ENCODE assay signal across 14 cellular contexts in genomic region chrX:136203438-136203837, GRCh38. TPM values are rescaled to one million over a fixed set of nuclear protein-coding genes. Genes with fewer than 3 reads are reported as not detected.
DNase-seq lines count a peak whose midpoint lies in the region; ATAC-seq, FAIRE-seq and TF ChIP-seq lines count a peak whose summit lies in the region.
"Had no signal": no experiment of that assay in that cellular context is flagged by ENCODE, and none has a peak within 500 bp of the region (broad histone marks: within the 10 kb centered on the region; RNA-seq: fewer than 3 reads in every experiment).

No MANE protein-coding gene starts in this region.

- no peak for TF ChIP-seq POLR2A in A549 (IDR thresholded peaks at IDR 0.05; ENCODE audit: low read length)
- no peak for TF ChIP-seq POLR2A in GM12878 (IDR thresholded peaks at IDR 0.05; ENCODE audit: low read depth, low read length)

- H2AFZ ChIP-seq in GM12878 (ENCODE audit: control insufficient read depth, low read depth, low read length) = no peak overlapping the region

- H3K9me3 ChIP-seq in A549 = no peaks in the 10 kb centered on the region
- no peaks in the 10 kb centered on the region for H3K9me3 ChIP-seq in GM12878 (replicated peaks; ENCODE audit: control insufficient read depth, insufficient read depth, low read length)

- H3K4me2 ChIP-seq in A549 (peak overlapping the region; percentile 61), GM12878 (ENCODE audit: control insufficient read depth, insufficient read depth) (no peak overlapping the region)

- no peak overlapping the region for H3K9ac ChIP-seq in GM12878 (ENCODE audit: control insufficient read depth, insufficient read depth, low read length)

- no peak overlapping the region for H3K4me3 ChIP-seq in A549
- no peak overlapping the region for H3K4me3 ChIP-seq in GM12878

- DNase-seq in A549 (ENCODE audit: low read depth in 1 of 2, low spot score in 1 of 2) (no peak), GM19239 (ENCODE audit: insufficient read length, low spot score) (no peak), GM12878 (ENCODE audit: low read depth, low spot score) (no peak), osteocyte (ENCODE audit: extremely low spot score, unreplicated experiment) (no peak), EL (no peak), cerebellar cortex (ENCODE audit: low spot score) (no peak), pons (ENCODE audit: low spot score) (no peak)
- no peak for DNase-seq in stimulated activated CD8-positive, alpha-beta memory T cell treated with anti-CD3 and anti-CD28 coated beads, Interleukin-4, amount 100 ng/mL, for 48 hours
- DNase-seq: activated CD4-positive, alpha-beta memory T cell treated with anti-CD3 and anti-CD28 coated beads, Interleukin-2, amount 10 ng/mL, durations not matched to agents 7 days and 5 days; mammary epithelial cell; NCI-H1417; occipital lobe had no signal

- intact Hi-C loops in GM12878 (cut with micrococcal nuclease; ENCODE audit: unreplicated experiment) = no loop called here

- H3K27ac Mint-ChIP-seq in osteocyte (ENCODE audit: unreplicated experiment) = peak overlapping the region; percentile 93
- H3K27ac Mint-ChIP-seq: activated CD4-positive, alpha-beta memory T cell treated with anti-CD3 and anti-CD28 coated beads, Interleukin-2, amount 10 ng/mL, durations not matched to agents 7 days and 5 days had no signal

- RAD21 ChIA-PET in GM12878 (lab: Charles Lee; ENCODE audit: unreplicated experiment) = no interaction called here

- no peaks in the 10 kb centered on the region for H3K27me3 Mint-ChIP-seq in osteocyte (ENCODE audit: unreplicated experiment)
- H3K27me3 Mint-ChIP-seq: activated CD4-positive, alpha-beta memory T cell treated with anti-CD3 and anti-CD28 coated beads, Interleukin-2, amount 10 ng/mL, durations not matched to agents 7 days and 5 days had no signal

- TF ChIP-seq CTCF in A549 (IDR thresholded peaks at IDR 0.05) (no peak), GM12878 (IDR thresholded peaks at IDR 0.05 in 2 of 3, conservative IDR thresholded peaks at IDR 0.05 in 1 of 3; ENCODE audit: control insufficient read depth in 2 of 3, extremely low read depth in 1 of 3, insufficient read depth in 1 of 3, low read depth in 3 of 3, low read length in 3 of 3) (no peak), osteocyte (IDR thresholded peaks at IDR 0.05) (no peak)

- H3K4me1 Mint-ChIP-seq in osteocyte (ENCODE audit: unreplicated experiment) = peaks cover 80% of the 10 kb centered on the region

- peak; percentile 99 for FAIRE-seq in A549 (lab: Jason Lieb, UNC)
- peak; percentile 81 for FAIRE-seq in GM19239 (lab: Jason Lieb, UNC)
- FAIRE-seq in GM12878 (lab: Jason Lieb, UNC) = no peak
- FAIRE-seq: RCC 7860 had no signal

- TF ChIP-seq RAD21 in A549 (conservative IDR thresholded peaks at IDR 0.05 in 1 of 2, IDR thresholded peaks at IDR 0.05 in 1 of 2) = no peak
- TF ChIP-seq RAD21 in GM12878 (IDR thresholded peaks at IDR 0.05; ENCODE audit: insufficient read depth, low read depth, low read length) = no peak

- H3K27ac ChIP-seq in A549 = peak overlapping the region in 1 of 2 experiments; percentile 30; a peak in 2 of 6 replicates
- no peak overlapping the region for H3K27ac ChIP-seq in GM12878 (ENCODE audit: control insufficient read depth, insufficient read depth)

- CTCF ChIA-PET in A549 (lab: Yijun Ruan, JAX) (interaction anchor here (1.2 to 4.7 kb wide), 3 partner anchors 18 to 175 kb away, joined by 4 to 37 read pairs (median 21); no protein-coding TSS in a partner anchor), GM12878 (lab: Yijun Ruan, JAX) (interaction anchor here (0.8 to 2.5 kb wide), 4 partner anchors 18 to 175 kb away, joined by 3 to 5 read pairs (median 4); no protein-coding TSS in a partner anchor)

- H4K20me1 ChIP-seq in GM12878 (ENCODE audit: control insufficient read depth, insufficient read depth) = no peaks in the 10 kb centered on the region

- H3K4me1 ChIP-seq in A549 = peaks cover 40% of the 10 kb centered on the region
- H3K4me1 ChIP-seq in GM12878 (ENCODE audit: control insufficient read depth, insufficient read depth, low read length) = no peaks in the 10 kb centered on the region

- H3K36me3 Mint-ChIP-seq in osteocyte (ENCODE audit: unreplicated experiment) = peaks cover 24% of the 10 kb centered on the region

- POLR2A ChIA-PET in A549 (lab: Yijun Ruan, JAX) = no interaction called here
- POLR2A ChIA-PET in GM12878 (lab: Charles Lee) = no interaction called here

- H3K27me3 ChIP-seq in GM12878 (replicated peaks in 1 of 2; ENCODE audit: control insufficient read depth in 2 of 2, insufficient read depth in 2 of 2, low read length in 1 of 2) = no peaks in the 10 kb centered on the region; a peak in 1 of 4 replicates

- BruUV-seq in GM12878 (replicated peaks; lab: Mats Ljungman, UMichigan) = no TSS peak

- H3K36me3 ChIP-seq in GM12878 (ENCODE audit: control insufficient read depth in 2 of 2, insufficient read depth in 2 of 2, low read length in 1 of 2) = no peaks in the 10 kb centered on the region

- TF ChIP-seq EP300 in A549 (IDR thresholded peaks at IDR 0.05) (no peak), GM12878 (IDR thresholded peaks at IDR 0.05; ENCODE audit: borderline replicate concordance in 1 of 2, control insufficient read depth in 1 of 2, low read depth in 2 of 2, low read length in 2 of 2) (no peak)

- in situ Hi-C loops in GM12878 (cut with MboI) = no loop called here

- no peaks in the 10 kb centered on the region for H3K79me2 ChIP-seq in GM12878 (ENCODE audit: control insufficient read depth, insufficient read depth, low read length)

- peaks cover 5% of the 10 kb centered on the region for H3K9me3 Mint-ChIP-seq in osteocyte (ENCODE audit: unreplicated experiment)
- H3K9me3 Mint-ChIP-seq: activated CD4-positive, alpha-beta memory T cell treated with anti-CD3 and anti-CD28 coated beads, Interleukin-2, amount 10 ng/mL, durations not matched to agents 7 days and 5 days had no signal

- H3K4me3 Mint-ChIP-seq in osteocyte (ENCODE audit: unreplicated experiment) = no peak overlapping the region
- H3K4me3 Mint-ChIP-seq: activated CD4-positive, alpha-beta memory T cell treated with anti-CD3 and anti-CD28 coated beads, Interleukin-2, amount 10 ng/mL, durations not matched to agents 7 days and 5 days had no signal

- no peak for ATAC-seq in A549
- ATAC-seq in GM12878 = 0 out of 3 replicates have a peak, but pooled peaks have one; percentile 21
- ATAC-seq: esophagus mucosa had no signal

- SMC1A ChIA-PET in GM12878 (lab: Charles Lee; ENCODE audit: uncharacterized antibody, unreplicated experiment) = interaction anchor here (1.3 kb wide), 1 partner anchor 47 kb away, joined by 3 read pairs; no protein-coding TSS in a partner anchor

TF ChIP-seq in A549, 52 proteins besides CTCF, POLR2A, EP300 and RAD21 (continues in another document):
- no peak for TF ChIP-seq JUN (IDR thresholded peaks at IDR 0.05)

RNA-seq across cellular contexts. Expression of gene MAP7D3, which starts 47.8 kb away (rescaled TPM):
- polyA plus RNA-seq in A549 (2011; rRNA removed) (10.3 and 13.1 TPM in 2 replicates), A549 (2017; fragmentation: RNase III; extraction: RNeasy Plus Mini Kit Qiagen cat#74134 plus additional on column Dnase treatment) (9.9 to 12.7 TPM (median 11.3 TPM) in 3 replicates), GM12878 (2011; rRNA removed) (9.3 and 9.7 TPM in 2 replicates), GM12878 (2014; fragmentation: Illumina TruSeq; extraction: Trizol) (17.8 and 24.2 TPM in 2 replicates), GM12878 (2014; fragmentation: Nextera tagmentation; extraction: Ambion mirVana) (10 to 100 TPM in 1 of 2 experiments, 1 to 10 TPM in 1; 9.1 to 10.2 TPM), GM12878 (2014; rRNA removed) (8.3 and 10.4 TPM in 2 replicates), GM12878 (2016; fragmentation: Nextera tagmentation; extraction: Ambion mirVana) (10 to 100 TPM; 11.2 to 11.4 TPM)
- polyA plus RNA-seq in A549 (2012; cell fraction: cytosol; rRNA removed) = 4.7 and 5.4 TPM in 2 replicates
- polyA plus RNA-seq in A549 (2012; cell fraction: nucleus; rRNA removed) = 4.7 and 5.4 TPM in 2 replicates
- polyA minus RNA-seq in A549 (2011; rRNA and poly(A)+ RNA removed) = 8.7 and 9.0 TPM in 2 replicates
- total RNA-seq in GM12878 (2013; cell fraction: nucleolus; rRNA removed) = 19.2 and 21.4 TPM in 2 replicates
- total RNA-seq in GM12878 (2014; rRNA removed) (10.7 and 14.7 TPM in 2 replicates), GM12878 (2014; rRNA removed; fragmentation: Illumina TruSeq; extraction: Trizol) (24.0 TPM in 2 replicates), GM12878 (2021) (10.8 and 11.3 TPM in 2 replicates), osteocyte (84.7 and 87.4 TPM in 2 replicates)
- 4.2 TPM for polyA plus RNA-seq in GM12878 (2011; ENCODE audit: low read depth)
- polyA plus RNA-seq in GM12878 (2011; cell fraction: cytosol; rRNA removed) = 4.4 and 5.1 TPM in 2 replicates
- polyA plus RNA-seq in GM12878 (2011; cell fraction: nucleus; rRNA removed) = 10.6 and 10.7 TPM in 2 replicates
- polyA plus RNA-seq in GM12878 (2012) = 7.0 and 7.2 TPM in 2 replicates
- 5.1 and 10.1 TPM in 2 replicates for polyA minus RNA-seq in GM12878 (2011; rRNA and poly(A)+ RNA removed)
- 3.5 and 4.1 TPM in 2 replicates for polyA minus RNA-seq in GM12878 (2011; cell fraction: cytosol; rRNA and poly(A)+ RNA removed)
- 4.0 and 8.1 TPM in 2 replicates for polyA minus RNA-seq in GM12878 (2011; cell fraction: nucleus; rRNA and poly(A)+ RNA removed)

RNA-seq across cellular contexts. Expression of gene FHL1, which starts 56.1 kb away (rescaled TPM):
- 32.2 and 38.5 TPM in 2 replicates for polyA plus RNA-seq in A549 (2011; rRNA removed)
- 7.9 and 11.0 TPM in 2 replicates for polyA plus RNA-seq in A549 (2012; cell fraction: cytosol; rRNA removed)
- polyA plus RNA-seq in A549 (2012; cell fraction: nucleus; rRNA removed) = 7.3 and 7.5 TPM in 2 replicates
- polyA plus RNA-seq in A549 (2017; fragmentation: RNase III; extraction: RNeasy Plus Mini Kit Qiagen cat#74134 plus additional on column Dnase treatment) = 25.6 to 40.7 TPM (median 31.6 TPM) in 3 replicates
- 30.5 and 34.9 TPM in 2 replicates for polyA minus RNA-seq in A549 (2011; rRNA and poly(A)+ RNA removed)
- total RNA-seq in GM12878 (2013; cell fraction: nucleolus; rRNA removed) = not detected in 2 replicates
- total RNA-seq in GM12878 (2014; rRNA removed) = 0.34 TPM in 1 of 2 replicates, not detected in the other
- not detected in 2 replicates for total RNA-seq in GM12878 (2014; rRNA removed; fragmentation: Illumina TruSeq; extraction: Trizol)
- total RNA-seq in GM12878 (2021) = 0.45 and 0.59 TPM in 2 replicates
- 0.13 TPM for polyA plus RNA-seq in GM12878 (2011; ENCODE audit: low read depth)
- polyA plus RNA-seq in GM12878 (2011; rRNA removed) = 0.09 and 0.14 TPM in 2 replicates
- polyA plus RNA-seq in GM12878 (2011; cell fraction: cytosol; rRNA removed) = 0.13 and 0.27 TPM in 2 replicates
- polyA plus RNA-seq in GM12878 (2011; cell fraction: nucleus; rRNA removed) = not detected in 2 replicates
- 0.16 and 0.29 TPM in 2 replicates for polyA plus RNA-seq in GM12878 (2012)
- 0.13 TPM in 1 of 2 replicates, not detected in the other for polyA plus RNA-seq in GM12878 (2014; fragmentation: Illumina TruSeq; extraction: Trizol)
- polyA plus RNA-seq in GM12878 (2014; fragmentation: Nextera tagmentation; extraction: Ambion mirVana) = under 1 TPM; 0.13 to 0.53 TPM
- polyA plus RNA-seq in GM12878 (2014; rRNA removed) = 0.46 TPM in 1 of 2 replicates, not detected in the other
- polyA plus RNA-seq in GM12878 (2016; fragmentation: Nextera tagmentation; extraction: Ambion mirVana) = under 1 TPM; 0.33 to 0.48 TPM
- polyA minus RNA-seq in GM12878 (2011; rRNA and poly(A)+ RNA removed) = 0.15 TPM in 1 of 2 replicates, not detected in the other
- polyA minus RNA-seq in GM12878 (2011; cell fraction: cytosol; rRNA and poly(A)+ RNA removed) = 0.94 TPM in 1 of 2 replicates, not detected in the other
- polyA minus RNA-seq in GM12878 (2011; cell fraction: nucleus; rRNA and poly(A)+ RNA removed) = not detected in 2 replicates
- total RNA-seq in osteocyte = 1,613 and 1,725 TPM in 2 replicates

Comparison
In these comparisons a context has a peak if more than half of its experiments do, and no peak if none do; other contexts are left out.
1. RNA of gene FHL1, which starts 56.1 kb away (total RNA-seq): 1,613 to 1,725 TPM in osteocyte; 0.34 to 0.59 TPM in GM12878; every median in the first group is over 1,000 times any median in the second.